1 cellular context compared by ENCODE assay signal in the genomic region with DNA sequence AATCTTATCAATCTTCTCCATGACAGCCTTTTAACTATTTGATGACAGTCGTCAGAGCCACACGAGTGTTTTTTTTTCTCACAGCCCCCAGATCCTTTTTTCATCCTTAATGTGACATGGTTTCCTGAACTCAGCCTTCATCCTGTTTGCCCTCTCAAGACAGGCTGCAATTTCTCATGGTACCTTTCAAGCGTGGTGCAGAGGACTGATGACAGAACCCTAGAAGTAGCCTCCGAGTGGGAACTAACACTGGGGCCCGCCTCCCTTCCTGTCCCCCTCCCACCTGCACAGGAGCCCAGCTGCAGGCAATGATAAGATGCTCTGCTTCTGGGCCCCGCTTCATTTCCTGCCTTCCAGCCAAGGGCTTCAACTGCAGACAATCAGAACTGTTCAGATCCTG.
A peak's percentile ranks its signal among the peaks of the same experiment; 100 is the strongest.
TF ChIP-seq lines count a peak whose summit lies in the region.

No MANE protein-coding gene starts in this region.

TF ChIP-seq in K562, 482 proteins besides CTCF, POLR2A, EP300 and RAD21 (continued from another document and continues in another):
- TF ChIP-seq, protein P1, sequence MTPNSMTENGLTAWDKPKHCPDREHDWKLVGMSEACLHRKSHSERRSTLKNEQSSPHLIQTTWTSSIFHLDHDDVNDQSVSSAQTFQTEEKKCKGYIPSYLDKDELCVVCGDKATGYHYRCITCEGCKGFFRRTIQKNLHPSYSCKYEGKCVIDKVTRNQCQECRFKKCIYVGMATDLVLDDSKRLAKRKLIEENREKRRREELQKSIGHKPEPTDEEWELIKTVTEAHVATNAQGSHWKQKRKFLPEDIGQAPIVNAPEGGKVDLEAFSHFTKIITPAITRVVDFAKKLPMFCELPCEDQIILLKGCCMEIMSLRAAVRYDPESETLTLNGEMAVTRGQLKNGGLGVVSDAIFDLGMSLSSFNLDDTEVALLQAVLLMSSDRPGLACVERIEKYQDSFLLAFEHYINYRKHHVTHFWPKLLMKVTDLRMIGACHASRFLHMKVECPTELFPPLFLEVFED (CRISPR knock-in tag; conservative IDR thresholded peaks at IDR 0.05): no peak
- TF ChIP-seq L3MBTL2 (IDR thresholded peaks at IDR 0.05): no peak
- TF ChIP-seq, protein P2, sequence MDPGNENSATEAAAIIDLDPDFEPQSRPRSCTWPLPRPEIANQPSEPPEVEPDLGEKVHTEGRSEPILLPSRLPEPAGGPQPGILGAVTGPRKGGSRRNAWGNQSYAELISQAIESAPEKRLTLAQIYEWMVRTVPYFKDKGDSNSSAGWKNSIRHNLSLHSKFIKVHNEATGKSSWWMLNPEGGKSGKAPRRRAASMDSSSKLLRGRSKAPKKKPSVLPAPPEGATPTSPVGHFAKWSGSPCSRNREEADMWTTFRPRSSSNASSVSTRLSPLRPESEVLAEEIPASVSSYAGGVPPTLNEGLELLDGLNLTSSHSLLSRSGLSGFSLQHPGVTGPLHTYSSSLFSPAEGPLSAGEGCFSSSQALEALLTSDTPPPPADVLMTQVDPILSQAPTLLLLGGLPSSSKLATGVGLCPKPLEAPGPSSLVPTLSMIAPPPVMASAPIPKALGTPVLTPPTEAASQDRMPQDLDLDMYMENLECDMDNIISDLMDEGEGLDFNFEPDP (CRISPR knock-in tag; IDR thresholded peaks at IDR 0.05): no peak
- TF ChIP-seq MAFF (IDR thresholded peaks at IDR 0.05; ENCODE audit: low read length): no peak
- TF ChIP-seq POU5F1 (IDR thresholded peaks at IDR 0.05; ENCODE audit: borderline replicate concordance, low read depth, low read length, partially characterized antibody): no peak
- TF ChIP-seq XRCC4 (IDR thresholded peaks at IDR 0.05; ENCODE audit: extremely low read depth, insufficient read depth, insufficient read length): no peak
- TF ChIP-seq, protein P3, sequence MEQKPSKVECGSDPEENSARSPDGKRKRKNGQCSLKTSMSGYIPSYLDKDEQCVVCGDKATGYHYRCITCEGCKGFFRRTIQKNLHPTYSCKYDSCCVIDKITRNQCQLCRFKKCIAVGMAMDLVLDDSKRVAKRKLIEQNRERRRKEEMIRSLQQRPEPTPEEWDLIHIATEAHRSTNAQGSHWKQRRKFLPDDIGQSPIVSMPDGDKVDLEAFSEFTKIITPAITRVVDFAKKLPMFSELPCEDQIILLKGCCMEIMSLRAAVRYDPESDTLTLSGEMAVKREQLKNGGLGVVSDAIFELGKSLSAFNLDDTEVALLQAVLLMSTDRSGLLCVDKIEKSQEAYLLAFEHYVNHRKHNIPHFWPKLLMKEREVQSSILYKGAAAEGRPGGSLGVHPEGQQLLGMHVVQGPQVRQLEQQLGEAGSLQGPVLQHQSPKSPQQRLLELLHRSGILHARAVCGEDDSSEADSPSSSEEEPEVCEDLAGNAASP (IDR thresholded peaks at IDR 0.05): no peak
- no peak for TF ChIP-seq MTF1 (CRISPR knock-in tag; IDR thresholded peaks at IDR 0.05; ENCODE audit: borderline replicate concordance)
- TF ChIP-seq PTBP1 (IDR thresholded peaks at IDR 0.05; ENCODE audit: low read depth, low read length): no peak
- TF ChIP-seq SMARCE1 (IDR thresholded peaks at IDR 0.05): peak; percentile 87
- TF ChIP-seq HDAC3 (IDR thresholded peaks at IDR 0.05; ENCODE audit: borderline replicate concordance, partially characterized antibody): no peak
- TF ChIP-seq, protein P4, sequence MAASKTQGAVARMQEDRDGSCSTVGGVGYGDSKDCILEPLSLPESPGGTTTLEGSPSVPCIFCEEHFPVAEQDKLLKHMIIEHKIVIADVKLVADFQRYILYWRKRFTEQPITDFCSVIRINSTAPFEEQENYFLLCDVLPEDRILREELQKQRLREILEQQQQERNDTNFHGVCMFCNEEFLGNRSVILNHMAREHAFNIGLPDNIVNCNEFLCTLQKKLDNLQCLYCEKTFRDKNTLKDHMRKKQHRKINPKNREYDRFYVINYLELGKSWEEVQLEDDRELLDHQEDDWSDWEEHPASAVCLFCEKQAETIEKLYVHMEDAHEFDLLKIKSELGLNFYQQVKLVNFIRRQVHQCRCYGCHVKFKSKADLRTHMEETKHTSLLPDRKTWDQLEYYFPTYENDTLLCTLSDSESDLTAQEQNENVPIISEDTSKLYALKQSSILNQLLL (CRISPR knock-in tag; IDR thresholded peaks at IDR 0.05; ENCODE audit: borderline replicate concordance): no peak
- peak; percentile 53 for TF ChIP-seq HMGN3 (IDR thresholded peaks at IDR 0.05; ENCODE audit: borderline replicate concordance, extremely low read depth, insufficient read length, low read depth, low read length)
- TF ChIP-seq ZBTB12 (CRISPR knock-in tag; IDR thresholded peaks at IDR 0.05): no peak
- TF ChIP-seq NCOA6 (IDR thresholded peaks at IDR 0.05): no peak
- TF ChIP-seq PHF8 (IDR thresholded peaks at IDR 0.05; ENCODE audit: borderline replicate concordance, low read length): no peak
- TF ChIP-seq, protein P5, sequence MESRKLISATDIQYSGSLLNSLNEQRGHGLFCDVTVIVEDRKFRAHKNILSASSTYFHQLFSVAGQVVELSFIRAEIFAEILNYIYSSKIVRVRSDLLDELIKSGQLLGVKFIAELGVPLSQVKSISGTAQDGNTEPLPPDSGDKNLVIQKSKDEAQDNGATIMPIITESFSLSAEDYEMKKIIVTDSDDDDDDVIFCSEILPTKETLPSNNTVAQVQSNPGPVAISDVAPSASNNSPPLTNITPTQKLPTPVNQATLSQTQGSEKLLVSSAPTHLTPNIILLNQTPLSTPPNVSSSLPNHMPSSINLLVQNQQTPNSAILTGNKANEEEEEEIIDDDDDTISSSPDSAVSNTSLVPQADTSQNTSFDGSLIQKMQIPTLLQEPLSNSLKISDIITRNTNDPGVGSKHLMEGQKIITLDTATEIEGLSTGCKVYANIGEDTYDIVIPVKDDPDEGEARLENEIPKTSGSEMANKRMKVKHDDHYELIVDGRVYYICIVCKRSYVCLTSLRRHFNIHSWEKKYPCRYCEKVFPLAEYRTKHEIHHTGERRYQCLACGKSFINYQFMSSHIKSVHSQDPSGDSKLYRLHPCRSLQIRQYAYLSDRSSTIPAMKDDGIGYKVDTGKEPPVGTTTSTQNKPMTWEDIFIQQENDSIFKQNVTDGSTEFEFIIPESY (CRISPR knock-in tag; IDR thresholded peaks at IDR 0.05): no peak
- no peak for TF ChIP-seq MBD1 (CRISPR knock-in tag; IDR thresholded peaks at IDR 0.05)
- no peak for TF ChIP-seq TCF7L2 (IDR thresholded peaks at IDR 0.05; ENCODE audit: low read depth, low read length)
- no peak for TF ChIP-seq ZNF79 (CRISPR knock-in tag; IDR thresholded peaks at IDR 0.05; ENCODE audit: low read depth)
- TF ChIP-seq ZNF699 (CRISPR knock-in tag; IDR thresholded peaks at IDR 0.05; ENCODE audit: insufficient replicate concordance): no peak
- no peak for TF ChIP-seq DDX20 (tag; IDR thresholded peaks at IDR 0.05; ENCODE audit: low read depth)
- TF ChIP-seq CREM (IDR thresholded peaks at IDR 0.05; ENCODE audit: low read depth): peak; percentile 65
- TF ChIP-seq, protein P6, sequence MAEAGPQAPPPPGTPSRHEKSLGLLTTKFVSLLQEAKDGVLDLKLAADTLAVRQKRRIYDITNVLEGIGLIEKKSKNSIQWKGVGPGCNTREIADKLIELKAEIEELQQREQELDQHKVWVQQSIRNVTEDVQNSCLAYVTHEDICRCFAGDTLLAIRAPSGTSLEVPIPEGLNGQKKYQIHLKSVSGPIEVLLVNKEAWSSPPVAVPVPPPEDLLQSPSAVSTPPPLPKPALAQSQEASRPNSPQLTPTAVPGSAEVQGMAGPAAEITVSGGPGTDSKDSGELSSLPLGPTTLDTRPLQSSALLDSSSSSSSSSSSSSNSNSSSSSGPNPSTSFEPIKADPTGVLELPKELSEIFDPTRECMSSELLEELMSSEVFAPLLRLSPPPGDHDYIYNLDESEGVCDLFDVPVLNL (CRISPR knock-in tag; IDR thresholded peaks at IDR 0.05; ENCODE audit: low read depth): no peak
- TF ChIP-seq SMARCC2 (IDR thresholded peaks at IDR 0.05; ENCODE audit: low read depth): 0 out of 2 replicates have a peak, but pooled peaks have one; percentile 71
- TF ChIP-seq ETV5 (CRISPR knock-in tag; IDR thresholded peaks at IDR 0.05; ENCODE audit: low read depth): peak; percentile 76; the same call in 1 of the 2 replicates
- no peak for TF ChIP-seq PRPF4 (IDR thresholded peaks at IDR 0.05; ENCODE audit: insufficient read depth, low read depth, low read length, poor library complexity, severe bottlenecking)
- no peak for TF ChIP-seq ESRRB (CRISPR knock-in tag; IDR thresholded peaks at IDR 0.05; ENCODE audit: borderline replicate concordance)
- no peak for TF ChIP-seq ARHGAP35 (IDR thresholded peaks at IDR 0.05; ENCODE audit: partially characterized antibody)
- TF ChIP-seq, protein P7, sequence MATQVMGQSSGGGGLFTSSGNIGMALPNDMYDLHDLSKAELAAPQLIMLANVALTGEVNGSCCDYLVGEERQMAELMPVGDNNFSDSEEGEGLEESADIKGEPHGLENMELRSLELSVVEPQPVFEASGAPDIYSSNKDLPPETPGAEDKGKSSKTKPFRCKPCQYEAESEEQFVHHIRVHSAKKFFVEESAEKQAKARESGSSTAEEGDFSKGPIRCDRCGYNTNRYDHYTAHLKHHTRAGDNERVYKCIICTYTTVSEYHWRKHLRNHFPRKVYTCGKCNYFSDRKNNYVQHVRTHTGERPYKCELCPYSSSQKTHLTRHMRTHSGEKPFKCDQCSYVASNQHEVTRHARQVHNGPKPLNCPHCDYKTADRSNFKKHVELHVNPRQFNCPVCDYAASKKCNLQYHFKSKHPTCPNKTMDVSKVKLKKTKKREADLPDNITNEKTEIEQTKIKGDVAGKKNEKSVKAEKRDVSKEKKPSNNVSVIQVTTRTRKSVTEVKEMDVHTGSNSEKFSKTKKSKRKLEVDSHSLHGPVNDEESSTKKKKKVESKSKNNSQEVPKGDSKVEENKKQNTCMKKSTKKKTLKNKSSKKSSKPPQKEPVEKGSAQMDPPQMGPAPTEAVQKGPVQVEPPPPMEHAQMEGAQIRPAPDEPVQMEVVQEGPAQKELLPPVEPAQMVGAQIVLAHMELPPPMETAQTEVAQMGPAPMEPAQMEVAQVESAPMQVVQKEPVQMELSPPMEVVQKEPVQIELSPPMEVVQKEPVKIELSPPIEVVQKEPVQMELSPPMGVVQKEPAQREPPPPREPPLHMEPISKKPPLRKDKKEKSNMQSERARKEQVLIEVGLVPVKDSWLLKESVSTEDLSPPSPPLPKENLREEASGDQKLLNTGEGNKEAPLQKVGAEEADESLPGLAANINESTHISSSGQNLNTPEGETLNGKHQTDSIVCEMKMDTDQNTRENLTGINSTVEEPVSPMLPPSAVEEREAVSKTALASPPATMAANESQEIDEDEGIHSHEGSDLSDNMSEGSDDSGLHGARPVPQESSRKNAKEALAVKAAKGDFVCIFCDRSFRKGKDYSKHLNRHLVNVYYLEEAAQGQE (CRISPR knock-in tag; IDR thresholded peaks at IDR 0.05; ENCODE audit: low read depth): no peak
- TF ChIP-seq ZNF584 (CRISPR knock-in tag; IDR thresholded peaks at IDR 0.05; ENCODE audit: low read depth): 0 out of 2 replicates have a peak, but pooled peaks have one; percentile 35
- no peak for TF ChIP-seq SETDB1 (IDR thresholded peaks at IDR 0.05; ENCODE audit: low read length)
- peak; percentile 83 for TF ChIP-seq NEUROD1 (IDR thresholded peaks at IDR 0.05; ENCODE audit: borderline replicate concordance, low read depth, low read length, partially characterized antibody)
- TF ChIP-seq ELF4 (CRISPR knock-in tag; IDR thresholded peaks at IDR 0.05): no peak
- no peak for TF ChIP-seq ZNF274 (IDR thresholded peaks at IDR 0.05; ENCODE audit: borderline replicate concordance, low read depth, low read length)
- TF ChIP-seq ZNF696 (CRISPR knock-in tag; conservative IDR thresholded peaks at IDR 0.05): no peak
- TF ChIP-seq, protein P8, sequence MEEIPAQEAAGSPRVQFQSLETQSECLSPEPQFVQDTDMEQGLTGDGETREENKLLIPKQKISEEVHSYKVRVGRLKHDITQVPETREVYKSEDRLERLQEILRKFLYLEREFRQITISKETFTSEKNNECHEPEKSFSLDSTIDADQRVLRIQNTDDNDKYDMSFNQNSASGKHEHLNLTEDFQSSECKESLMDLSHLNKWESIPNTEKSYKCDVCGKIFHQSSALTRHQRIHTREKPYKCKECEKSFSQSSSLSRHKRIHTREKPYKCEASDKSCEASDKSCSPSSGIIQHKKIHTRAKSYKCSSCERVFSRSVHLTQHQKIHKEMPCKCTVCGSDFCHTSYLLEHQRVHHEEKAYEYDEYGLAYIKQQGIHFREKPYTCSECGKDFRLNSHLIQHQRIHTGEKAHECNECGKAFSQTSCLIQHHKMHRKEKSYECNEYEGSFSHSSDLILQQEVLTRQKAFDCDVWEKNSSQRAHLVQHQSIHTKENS (CRISPR knock-in tag; IDR thresholded peaks at IDR 0.05): no peak
- TF ChIP-seq, protein P9, sequence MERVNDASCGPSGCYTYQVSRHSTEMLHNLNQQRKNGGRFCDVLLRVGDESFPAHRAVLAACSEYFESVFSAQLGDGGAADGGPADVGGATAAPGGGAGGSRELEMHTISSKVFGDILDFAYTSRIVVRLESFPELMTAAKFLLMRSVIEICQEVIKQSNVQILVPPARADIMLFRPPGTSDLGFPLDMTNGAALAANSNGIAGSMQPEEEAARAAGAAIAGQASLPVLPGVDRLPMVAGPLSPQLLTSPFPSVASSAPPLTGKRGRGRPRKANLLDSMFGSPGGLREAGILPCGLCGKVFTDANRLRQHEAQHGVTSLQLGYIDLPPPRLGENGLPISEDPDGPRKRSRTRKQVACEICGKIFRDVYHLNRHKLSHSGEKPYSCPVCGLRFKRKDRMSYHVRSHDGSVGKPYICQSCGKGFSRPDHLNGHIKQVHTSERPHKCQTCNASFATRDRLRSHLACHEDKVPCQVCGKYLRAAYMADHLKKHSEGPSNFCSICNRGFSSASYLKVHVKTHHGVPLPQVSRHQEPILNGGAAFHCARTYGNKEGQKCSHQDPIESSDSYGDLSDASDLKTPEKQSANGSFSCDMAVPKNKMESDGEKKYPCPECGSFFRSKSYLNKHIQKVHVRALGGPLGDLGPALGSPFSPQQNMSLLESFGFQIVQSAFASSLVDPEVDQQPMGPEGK (CRISPR knock-in tag; IDR thresholded peaks at IDR 0.05; ENCODE audit: borderline replicate concordance): no peak
- TF ChIP-seq TCF3 (CRISPR knock-in tag; IDR thresholded peaks at IDR 0.05): peak; percentile 89
- TF ChIP-seq ZNF778 (CRISPR knock-in tag; IDR thresholded peaks at IDR 0.05): no peak
- TF ChIP-seq TEAD2 (tag; IDR thresholded peaks at IDR 0.05): no peak
